Comparison of ENCODE assay signal across 10 cellular contexts in the genomic region with DNA sequence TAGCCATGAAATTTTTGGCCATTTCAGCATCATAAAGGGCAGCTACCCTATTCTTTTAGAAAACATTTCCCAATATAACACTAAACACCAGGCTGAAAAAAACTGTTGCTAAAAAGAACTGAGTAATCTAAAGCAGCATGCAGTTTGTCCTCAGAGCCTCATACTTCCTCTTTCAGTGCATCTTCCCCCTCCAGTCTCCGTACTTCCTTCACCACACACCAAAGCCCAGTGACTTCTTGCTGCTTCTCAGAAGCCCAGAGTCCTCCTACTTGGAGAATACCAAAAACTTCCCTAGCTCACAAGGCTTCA. TPM values are rescaled to one million over a fixed set of nuclear protein-coding genes. Genes with fewer than 3 reads are reported as not detected.
DNase-seq lines count a peak whose midpoint lies in the region; ATAC-seq, FAIRE-seq and TF ChIP-seq lines count a peak whose summit lies in the region.
"Had no signal": no experiment of that assay in that cellular context is flagged by ENCODE, and none has a peak within 500 bp of the region (broad histone marks: within the 10 kb centered on the region; RNA-seq: fewer than 3 reads in every experiment).

No MANE protein-coding gene starts in this region.

- TF ChIP-seq EP300 in GM12878 (IDR thresholded peaks at IDR 0.05; ENCODE audit: borderline replicate concordance in 1 of 2, control insufficient read depth in 1 of 2, low read depth in 2 of 2, low read length in 2 of 2), result 0 out of 4 replicates have a peak, but pooled peaks of 1 of the 2 experiments have one; percentile 48

- TF ChIP-seq POLR2A in GM12878 (IDR thresholded peaks at IDR 0.05; ENCODE audit: low read depth, low read length), result no peak

- peaks cover 2% of the 10 kb centered on the region for H3K79me2 ChIP-seq in GM12878 (ENCODE audit: control insufficient read depth, insufficient read depth, low read length)
- no peaks in the 10 kb centered on the region for H3K79me2 ChIP-seq in PC-9 (ENCODE audit: low read depth)

- ATAC-seq in Right ventricle myocardium superior (ENCODE audit: poor library complexity), result peak; percentile 25
- ATAC-seq in right cardiac atrium, result no peak
- ATAC-seq in HG03342 (IDR thresholded peaks at IDR 0.05; ENCODE audit: unreplicated experiment), result peak; percentile 64
- ATAC-seq in GM12878, result peak; percentile 76
- ATAC-seq in upper lobe of right lung, result peak; percentile 80

- no peak overlapping the region for H3K4me3 ChIP-seq in right cardiac atrium (ENCODE audit: low read length)
- no peak overlapping the region for H3K4me3 ChIP-seq in GM12878
- no peak overlapping the region for H3K4me3 ChIP-seq in upper lobe of right lung
- no peak overlapping the region for H3K4me3 ChIP-seq in PC-9

- no peaks in the 10 kb centered on the region for H3K27me3 ChIP-seq in right cardiac atrium (ENCODE audit: control insufficient read depth, insufficient read depth)
- no peaks in the 10 kb centered on the region for H3K27me3 ChIP-seq in GM12878 (replicated peaks in 1 of 2; ENCODE audit: control insufficient read depth in 2 of 2, insufficient read depth in 2 of 2, low read length in 1 of 2)
- no peaks in the 10 kb centered on the region for H3K27me3 ChIP-seq in upper lobe of right lung
- H3K27me3 ChIP-seq in PC-9 (ENCODE audit: insufficient read depth, low read depth), result no peaks in the 10 kb centered on the region

- TF ChIP-seq CTCF in GM12878 (IDR thresholded peaks at IDR 0.05 in 2 of 3, conservative IDR thresholded peaks at IDR 0.05 in 1 of 3; ENCODE audit: control insufficient read depth in 2 of 3, extremely low read depth in 1 of 3, insufficient read depth in 1 of 3, low read depth in 3 of 3, low read length in 3 of 3) (no peak), upper lobe of right lung (IDR thresholded peaks at IDR 0.05) (no peak), PC-9 (conservative IDR thresholded peaks at IDR 0.05) (no peak)

- no peak for DNase-seq in Right ventricle myocardium superior
- no peak for DNase-seq in right cardiac atrium
- DNase-seq in GM12878 (ENCODE audit: low read depth, low spot score), result peak; percentile 70
- DNase-seq in upper lobe of right lung, result no peak
- no peak for DNase-seq in PC-9
- no peak for DNase-seq in DMS 273 (lab: John Stamatoyannopoulos, UW; ENCODE audit: unreplicated experiment)
- no peak for DNase-seq in T-helper 9 cell

- no peak overlapping the region for H3K27ac ChIP-seq in right cardiac atrium (ENCODE audit: low read length)
- peak overlapping the region; percentile 84 for H3K27ac ChIP-seq in GM12878 (ENCODE audit: control insufficient read depth, insufficient read depth)
- peak overlapping the region; percentile 83 for H3K27ac ChIP-seq in upper lobe of right lung
- no peak overlapping the region for H3K27ac ChIP-seq in PC-9

- H3K9ac ChIP-seq in GM12878 (ENCODE audit: control insufficient read depth, insufficient read depth, low read length), result peak overlapping the region; percentile 10; the same call in 1 of the 2 replicates

- H3F3A ChIP-seq in PC-9 (ENCODE audit: insufficient read depth, low read depth), result peaks cover 19% of the 10 kb centered on the region; the same call in 1 of the 2 replicates

- in situ Hi-C loops in GM12878 (cut with MboI), result no loop called here

- H3K9me2 ChIP-seq in PC-9 (ENCODE audit: insufficient read depth), result no peaks in the 10 kb centered on the region

- H4K20me1 ChIP-seq in GM12878 (ENCODE audit: control insufficient read depth, insufficient read depth) (no peaks in the 10 kb centered on the region), PC-9 (ENCODE audit: insufficient read depth) (no peaks in the 10 kb centered on the region)

- TF ChIP-seq RAD21 in GM12878 (IDR thresholded peaks at IDR 0.05; ENCODE audit: insufficient read depth, low read depth, low read length), result no peak

- BruUV-seq in GM12878 (replicated peaks; lab: Mats Ljungman, UMichigan) (no TSS peak), PC-9 (replicated peaks; lab: Mats Ljungman, UMichigan) (no TSS peak)

- 80% methylated on average over 1 of the region's 1 CpG for WGBS in right cardiac atrium
- 7% methylated on average over 1 of the region's 1 CpG for WGBS in GM12878 (ENCODE audit: insufficient coverage, insufficient replicate concordance, low lambda C conversion rate, missing lambda C conversion rate)

- POLR2A ChIA-PET in GM12878 (lab: Charles Lee) (interaction anchor here (1.0 to 6.2 kb wide), 8 partner anchors 8 to 53 kb away, joined by 3 to 36 read pairs (median 4); no protein-coding TSS in a partner anchor), PC-9 (lab: Charles Lee; ENCODE audit: unreplicated experiment) (no interaction called here)

- intact Hi-C loops in Right ventricle myocardium superior (cut with DNase I) (no loop called here), right cardiac atrium (cut with DNase I) (no loop called here), GM12878 (cut with micrococcal nuclease; ENCODE audit: unreplicated experiment) (no loop called here), upper lobe of right lung (cut with DNase I) (no loop called here), PC-9 (cut with micrococcal nuclease; ENCODE audit: unreplicated experiment) (no loop called here)

- FAIRE-seq in GM12878 (lab: Jason Lieb, UNC), result no peak

- peak overlapping the region; percentile 37; the same call in 1 of the 2 replicates for H2AFZ ChIP-seq in GM12878 (ENCODE audit: control insufficient read depth, low read depth, low read length)
- H2AFZ ChIP-seq in PC-9, result no peak overlapping the region

- H3K4me2 ChIP-seq in GM12878 (ENCODE audit: control insufficient read depth, insufficient read depth), result peak overlapping the region; percentile 69
- no peak overlapping the region for H3K4me2 ChIP-seq in PC-9

- CTCF ChIA-PET in GM12878 (lab: Yijun Ruan, JAX) (interaction anchor here (1.2 to 4.5 kb wide), 4 partner anchors 9 to 129 kb away, joined by 3 to 19 read pairs (median 4); no protein-coding TSS in a partner anchor), PC-9 (lab: Charles Lee) (no interaction called here)

- RAD21 ChIA-PET in GM12878 (lab: Charles Lee; ENCODE audit: unreplicated experiment), result interaction anchor here (0.8 to 2.2 kb wide), 9 partner anchors 8 to 139 kb away, joined by 3 to 9 read pairs (median 5); no protein-coding TSS in a partner anchor

- SMC1A ChIA-PET in GM12878 (lab: Charles Lee; ENCODE audit: uncharacterized antibody, unreplicated experiment), result interaction anchor here (1.1 to 5.9 kb wide), 9 partner anchors 7 to 130 kb away, joined by 3 to 77 read pairs (median 9); no protein-coding TSS in a partner anchor

- H3K9me3 ChIP-seq in right cardiac atrium (ENCODE audit: control insufficient read depth, low read length) (no peaks in the 10 kb centered on the region), GM12878 (replicated peaks; ENCODE audit: control insufficient read depth, insufficient read depth, low read length) (no peaks in the 10 kb centered on the region; the same call in 2 of the 3 replicates), upper lobe of right lung (no peaks in the 10 kb centered on the region), PC-9 (ENCODE audit: insufficient read depth, low read depth) (no peaks in the 10 kb centered on the region)

- H3K36me3 ChIP-seq in GM12878 (ENCODE audit: control insufficient read depth in 2 of 2, insufficient read depth in 2 of 2, low read length in 1 of 2) (no peaks in the 10 kb centered on the region), upper lobe of right lung (no peaks in the 10 kb centered on the region), PC-9 (ENCODE audit: low read depth) (no peaks in the 10 kb centered on the region)

- H3K4me1 ChIP-seq in right cardiac atrium (ENCODE audit: control insufficient read depth, insufficient read depth, low read length) (peaks cover 22% of the 10 kb centered on the region), GM12878 (ENCODE audit: control insufficient read depth, insufficient read depth, low read length) (peaks cover 67% of the 10 kb centered on the region), upper lobe of right lung (peaks cover 74% of the 10 kb centered on the region), PC-9 (replicated peaks; ENCODE audit: insufficient read depth) (peaks cover 26% of the 10 kb centered on the region)

RNA-seq across cellular contexts. Expression of a gene that starts 5.7 kb away (rescaled TPM):
- total RNA-seq in Right ventricle myocardium superior (99.9 TPM), right cardiac atrium (100 to 1,000 TPM; 115 to 157 (median 141) TPM), GM12878 (2014; rRNA removed) (121 and 148 TPM in 2 replicates), GM12878 (2014; rRNA removed; fragmentation: Illumina TruSeq; extraction: Trizol) (159 and 161 TPM in 2 replicates), GM12878 (2021) (89.0 and 95.4 TPM in 2 replicates), upper lobe of right lung (239 TPM), PC-9 (2021) (17.9 and 19.5 TPM in 2 replicates)
- polyA plus RNA-seq in right cardiac atrium (125 TPM), GM12878 (2011; rRNA removed) (258 and 363 TPM in 2 replicates), GM12878 (2014; fragmentation: Illumina TruSeq; extraction: Trizol) (155 and 200 TPM in 2 replicates), GM12878 (2014; fragmentation: Nextera tagmentation; extraction: Ambion mirVana) (100 to 1,000 TPM; 182 to 296 TPM), GM12878 (2014; rRNA removed) (96.0 and 113 TPM in 2 replicates), GM12878 (2016; fragmentation: Nextera tagmentation; extraction: Ambion mirVana) (10 to 100 TPM; 95.2 to 99.1 TPM)
- total RNA-seq in GM12878 (2013; cell fraction: nucleolus; rRNA removed), result 290 and 314 TPM in 2 replicates
- 72.9 TPM for polyA plus RNA-seq in GM12878 (2011; ENCODE audit: low read depth)
- 78.2 and 88.9 TPM in 2 replicates for polyA plus RNA-seq in GM12878 (2011; cell fraction: cytosol; rRNA removed)
- polyA plus RNA-seq in GM12878 (2011; cell fraction: nucleus; rRNA removed), result 69.4 and 105 TPM in 2 replicates
- 102 and 129 TPM in 2 replicates for polyA plus RNA-seq in GM12878 (2012)
- 81.9 and 114 TPM in 2 replicates for polyA minus RNA-seq in GM12878 (2011; rRNA and poly(A)+ RNA removed)
- 53.1 and 61.7 TPM in 2 replicates for polyA minus RNA-seq in GM12878 (2011; cell fraction: cytosol; rRNA and poly(A)+ RNA removed)
- polyA minus RNA-seq in GM12878 (2011; cell fraction: nucleus; rRNA and poly(A)+ RNA removed), result 99.3 and 99.9 TPM in 2 replicates

RNA-seq across cellular contexts. Expression of a gene that starts 51.4 kb away (rescaled TPM):
- not detected for total RNA-seq in Right ventricle myocardium superior
- total RNA-seq in right cardiac atrium, result under 1 TPM in 3 of 4 donors, not detected in 1; 0.09 to 0.14 (median 0.11) TPM
- polyA plus RNA-seq in right cardiac atrium, result 0.05 TPM
- not detected in 2 replicates for total RNA-seq in GM12878 (2013; cell fraction: nucleolus; rRNA removed)
- total RNA-seq in GM12878 (2014; rRNA removed), result 0.06 and 0.16 TPM in 2 replicates
- 0.14 and 0.18 TPM in 2 replicates for total RNA-seq in GM12878 (2014; rRNA removed; fragmentation: Illumina TruSeq; extraction: Trizol)
- total RNA-seq in GM12878 (2021), result 0.08 and 0.18 TPM in 2 replicates
- polyA plus RNA-seq in GM12878 (2011; ENCODE audit: low read depth), result not detected
- polyA plus RNA-seq in GM12878 (2011; rRNA removed), result 0.05 and 0.09 TPM in 2 replicates
- polyA plus RNA-seq in GM12878 (2011; cell fraction: cytosol; rRNA removed), result 0.01 TPM in 1 of 2 replicates, not detected in the other
- polyA plus RNA-seq in GM12878 (2011; cell fraction: nucleus; rRNA removed), result not detected in 2 replicates
- 0.20 and 0.28 TPM in 2 replicates for polyA plus RNA-seq in GM12878 (2012)
- polyA plus RNA-seq in GM12878 (2014; fragmentation: Illumina TruSeq; extraction: Trizol), result 0.09 TPM in 1 of 2 replicates, not detected in the other
- polyA plus RNA-seq in GM12878 (2014; fragmentation: Nextera tagmentation; extraction: Ambion mirVana), result under 1 TPM in 1 of 2 experiments, not detected in 1; 0.22 TPM
- 0.05 and 0.06 TPM in 2 replicates for polyA plus RNA-seq in GM12878 (2014; rRNA removed)
- polyA plus RNA-seq in GM12878 (2016; fragmentation: Nextera tagmentation; extraction: Ambion mirVana), result not detected
- not detected in 2 replicates for polyA minus RNA-seq in GM12878 (2011; rRNA and poly(A)+ RNA removed)
- polyA minus RNA-seq in GM12878 (2011; cell fraction: cytosol; rRNA and poly(A)+ RNA removed), result not detected in 2 replicates
- not detected in 2 replicates for polyA minus RNA-seq in GM12878 (2011; cell fraction: nucleus; rRNA and poly(A)+ RNA removed)
- total RNA-seq in upper lobe of right lung, result not detected
- total RNA-seq in PC-9 (2021), result not detected in 2 replicates
- total RNA-seq: glomerular endothelial cell, HT-29 had no signal

Comparison
In these comparisons a context has a peak if more than half of its experiments do, and no peak if none do; other contexts are left out.
1. ATAC-seq: peak in Right ventricle myocardium superior (single experiment), HG03342 (single experiment), GM12878 (single experiment) and upper lobe of right lung (single experiment); none in right cardiac atrium (0 of 2).
2. H3K27ac ChIP-seq: peak in GM12878 (single experiment) and upper lobe of right lung (single experiment); none in right cardiac atrium (single experiment) and PC-9 (single experiment).